In the genomic region with DNA sequence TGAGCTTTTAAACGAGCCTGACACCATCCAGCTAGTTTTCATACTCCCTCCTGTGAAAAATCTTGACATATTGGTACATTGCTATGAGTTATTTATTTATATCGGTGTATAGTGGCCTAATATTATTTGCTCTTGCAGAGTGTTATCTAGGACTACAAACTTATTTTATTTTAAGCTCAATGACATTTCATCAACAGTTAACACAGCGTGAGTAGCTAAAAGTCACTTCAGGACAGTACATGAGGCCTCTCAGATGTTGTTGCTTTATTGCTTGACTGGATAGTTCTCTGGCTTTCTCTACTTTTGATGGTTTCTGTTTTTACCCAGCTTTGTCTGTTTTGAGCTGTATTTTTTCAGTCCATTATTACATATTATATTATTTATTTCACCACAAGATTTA, we compare ENCODE assay signal across 13 cellular contexts.
"Had no signal": no experiment of that assay in that cellular context is flagged by ENCODE, and none has a peak within 500 bp of the region (broad histone marks: within the 10 kb centered on the region; RNA-seq: fewer than 3 reads in every experiment).

No MANE protein-coding gene starts in this region.

- ATAC-seq: gastrocnemius medialis had no signal

- H3K4me1 ChIP-seq: colonic mucosa had no signal

- H3K4me3 Mint-ChIP-seq: stimulated activated naive B cell treated with anti-CD40 and anti-IgM and Interleukin-4, amounts not matched to agents 10 μg/mL and 1 μg/mL and 100 μg/mL, for 72 hours had no signal

- H3K4me3 ChIP-seq: ascending aorta, colonic mucosa, gastrocnemius medialis, hepatocyte, upper lobe of left lung had no signal

- H2AFZ ChIP-seq: hepatocyte had no signal

- H3K27ac ChIP-seq: ascending aorta, colonic mucosa, neutrophil had no signal

- H3K27me3 Mint-ChIP-seq: stimulated activated naive B cell treated with anti-CD40 and anti-IgM and Interleukin-4, amounts not matched to agents 10 μg/mL and 1 μg/mL and 100 μg/mL, for 72 hours had no signal

- H3K79me2 ChIP-seq: hepatocyte had no signal

- DNase-seq: activated CD4-positive, alpha-beta T cell treated with anti-CD3 and anti-CD28 coated beads for 4 hours; activated CD8-positive, alpha-beta memory T cell treated with anti-CD3 and anti-CD28 coated beads for 24 hours; activated gamma-delta T cell; colonic mucosa; gastrocnemius medialis; midbrain; retina; SHP77 treated with DMSO at 0.1 percent for 48 hours; stimulated activated naive B cell treated with anti-CD40 and anti-IgM and Interleukin-4, amounts not matched to agents 10 μg/mL and 1 μg/mL and 100 μg/mL, for 72 hours; upper lobe of left lung had no signal

- H3K36me3 ChIP-seq: ascending aorta, colonic mucosa, gastrocnemius medialis, neutrophil, upper lobe of left lung had no signal

- H3K9me3 ChIP-seq: ascending aorta, colonic mucosa, gastrocnemius medialis, neutrophil, upper lobe of left lung had no signal

- H3K4me2 ChIP-seq: hepatocyte had no signal

- H3K27me3 ChIP-seq: ascending aorta, colonic mucosa, gastrocnemius medialis, hepatocyte, neutrophil, upper lobe of left lung had no signal
